2 cellular contexts compared by ENCODE assay signal in genomic region chr3:38000965-38001455, GRCh38.
A peak's percentile ranks its signal among the peaks of the same experiment; 100 is the strongest.
TF ChIP-seq lines count a peak whose summit lies in the region.

No MANE protein-coding gene starts in this region.

TF ChIP-seq in WTC11, 78 proteins besides CTCF, POLR2A, EP300 and RAD21:
- TF ChIP-seq ZNF219 (CRISPR knock-in tag; IDR thresholded peaks at IDR 0.05; ENCODE audit: borderline replicate concordance) (no peak), RELA (CRISPR knock-in tag; IDR thresholded peaks at IDR 0.05; ENCODE audit: borderline replicate concordance) (no peak), NR2C2 (CRISPR knock-in tag; IDR thresholded peaks at IDR 0.05) (no peak), ZNF121 (CRISPR knock-in tag; IDR thresholded peaks at IDR 0.05) (no peak), ZNF423 (CRISPR knock-in tag; IDR thresholded peaks at IDR 0.05) (no peak), ZNF532 (CRISPR knock-in tag; IDR thresholded peaks at IDR 0.05; ENCODE audit: borderline replicate concordance) (no peak), FOXP1 (CRISPR knock-in tag; IDR thresholded peaks at IDR 0.05; ENCODE audit: borderline replicate concordance) (no peak)

TF ChIP-seq in HepG2, 621 proteins besides CTCF, POLR2A, EP300 and RAD21:
- 0 out of 2 replicates have a peak, but pooled peaks have one; percentile 17 for TF ChIP-seq ZFX (CRISPR knock-in tag; IDR thresholded peaks at IDR 0.05; ENCODE audit: low read depth)
- TF ChIP-seq ZNF792 (CRISPR knock-in tag; IDR thresholded peaks at IDR 0.05), result no peak
